ENCODE assay signal across 21 cellular contexts in genomic region chr20:53194891-53195290, GRCh38.
DNase-seq lines count a peak whose midpoint lies in the region; ATAC-seq, FAIRE-seq and TF ChIP-seq lines count a peak whose summit lies in the region.
"Had no signal": no experiment of that assay in that cellular context is flagged by ENCODE, and none has a peak within 500 bp of the region (broad histone marks: within the 10 kb centered on the region; RNA-seq: fewer than 3 reads in every experiment).

No MANE protein-coding gene starts in this region.

- TF ChIP-seq CTCF in RWPE2 (IDR thresholded peaks at IDR 0.05; ENCODE audit: poor library complexity, severe bottlenecking) (no peak), mesothelial cell of epicardium (IDR thresholded peaks at IDR 0.05; ENCODE audit: unreplicated experiment) (no peak)

- intact Hi-C loops in Right ventricle myocardium superior (cut with DNase I) = no loop called here

- peaks cover 4% of the 10 kb centered on the region for H3K36me3 Mint-ChIP-seq in activated naive CD4-positive, alpha-beta T cell treated with anti-CD3 and anti-CD28 coated beads, Interleukin-2, amount 50 U/mL, for 24 hours
- H3K36me3 Mint-ChIP-seq in activated naive CD4-positive, alpha-beta T cell treated with anti-CD3 and anti-CD28 coated beads, Interleukin-2, amount 50 U/mL, for 72 hours = peaks cover 0 to 33% of the 10 kb centered on the region in 2 donors
- H3K36me3 Mint-ChIP-seq in mesothelial cell of epicardium = no peaks in the 10 kb centered on the region
- H3K36me3 Mint-ChIP-seq: CD8-positive, alpha-beta T cell; IgD-negative memory B cell had no signal

- peaks cover 57% of the 10 kb centered on the region for H3K4me1 Mint-ChIP-seq in activated naive CD4-positive, alpha-beta T cell treated with anti-CD3 and anti-CD28 coated beads, Interleukin-2, amount 50 U/mL, for 24 hours
- H3K4me1 Mint-ChIP-seq in mesothelial cell of epicardium = peaks cover 40% of the 10 kb centered on the region

- no peaks in the 10 kb centered on the region for H3K9me3 Mint-ChIP-seq in activated naive CD4-positive, alpha-beta T cell treated with anti-CD3 and anti-CD28 coated beads, Interleukin-2, amount 50 U/mL, for 24 hours
- H3K9me3 Mint-ChIP-seq in activated naive CD4-positive, alpha-beta T cell treated with anti-CD3 and anti-CD28 coated beads, Interleukin-2, amount 50 U/mL, for 72 hours = no peaks in the 10 kb centered on the region
- no peaks in the 10 kb centered on the region for H3K9me3 Mint-ChIP-seq in mesothelial cell of epicardium
- H3K9me3 Mint-ChIP-seq: CD8-positive, alpha-beta T cell; IgD-negative memory B cell had no signal

- H3K9me3 ChIP-seq in RWPE2 (ENCODE audit: severe bottlenecking) = no peaks in the 10 kb centered on the region
- H3K9me3 ChIP-seq: BLaER1 treated with 17β-estradiol and CSF1 and Interleukin-3, amounts not matched to agents 10 nM and 100 nM had no signal

- no peak overlapping the region for H3K4me3 ChIP-seq in RWPE2 (ENCODE audit: severe bottlenecking)
- H3K4me3 ChIP-seq: BLaER1 treated with 17β-estradiol and CSF1 and Interleukin-3, amounts not matched to agents 10 nM and 100 nM; GM23248 had no signal

- ATAC-seq in activated naive CD4-positive, alpha-beta T cell treated with anti-CD3 and anti-CD28 coated beads, Interleukin-2, amount 50 U/mL, for 72 hours = no peak
- no peak for ATAC-seq in RWPE2 (ENCODE audit: low read depth)
- ATAC-seq in HG03175 (IDR thresholded peaks at IDR 0.05; ENCODE audit: unreplicated experiment) = no peak
- ATAC-seq in Right ventricle myocardium superior (ENCODE audit: poor library complexity) = no peak
- ATAC-seq in activated CD4-positive, CD25-positive, alpha-beta regulatory T cell treated with anti-CD3 and anti-CD28 coated beads, Interleukin-2, amount 50 U/mL, for 24 hours = no peak
- ATAC-seq: CD8-positive, alpha-beta T cell; HCT116; HepG2 had no signal

- no peaks in the 10 kb centered on the region for H3K4me1 ChIP-seq in RWPE2 (ENCODE audit: insufficient read depth, poor library complexity, severe bottlenecking)
- H3K4me1 ChIP-seq: BLaER1 treated with 17β-estradiol and CSF1 and Interleukin-3, amounts not matched to agents 10 nM and 100 nM had no signal

- H3K27me3 Mint-ChIP-seq in activated naive CD4-positive, alpha-beta T cell treated with anti-CD3 and anti-CD28 coated beads, Interleukin-2, amount 50 U/mL, for 24 hours = no peaks in the 10 kb centered on the region
- no peaks in the 10 kb centered on the region for H3K27me3 Mint-ChIP-seq in mesothelial cell of epicardium (ENCODE audit: low read depth)
- H3K27me3 Mint-ChIP-seq: IgD-negative memory B cell had no signal

- H3K36me3 ChIP-seq in RWPE2 (ENCODE audit: low read depth) = no peaks in the 10 kb centered on the region
- H3K36me3 ChIP-seq: BLaER1 treated with 17β-estradiol and CSF1 and Interleukin-3, amounts not matched to agents 10 nM and 100 nM had no signal

- DNase-seq in activated naive CD4-positive, alpha-beta T cell treated with anti-CD3 and anti-CD28 coated beads, Interleukin-2, amount 50 U/mL, for 72 hours (ENCODE audit: low spot score in 2 of 2) = no peak
- DNase-seq in RWPE2 (ENCODE audit: low spot score) (peak; percentile 34), mesothelial cell of epicardium (ENCODE audit: low spot score in 2 of 2, unreplicated experiment in 2 of 2) (no peak), GM12891 (ENCODE audit: insufficient read length, low spot score) (no peak), Right ventricle myocardium superior (no peak)
- DNase-seq: 8988T; Calu3; CD8-positive, alpha-beta T cell; DMS79 treated with DMSO at 0.1 percent for 48 hours; GM23248; HFFc6 had no signal

- peak overlapping the region; percentile 2 for H3K27ac Mint-ChIP-seq in activated naive CD4-positive, alpha-beta T cell treated with anti-CD3 and anti-CD28 coated beads, Interleukin-2, amount 50 U/mL, for 24 hours
- peak overlapping the region in 1 of 2 donors; percentile 83 for H3K27ac Mint-ChIP-seq in activated naive CD4-positive, alpha-beta T cell treated with anti-CD3 and anti-CD28 coated beads, Interleukin-2, amount 50 U/mL, for 72 hours
- peak overlapping the region; percentile 92 for H3K27ac Mint-ChIP-seq in mesothelial cell of epicardium
- H3K27ac Mint-ChIP-seq: CD8-positive, alpha-beta T cell; HFFc6; IgD-negative memory B cell had no signal

- TF ChIP-seq POLR2A in GM12891 (IDR thresholded peaks at IDR 0.05; ENCODE audit: low read depth, low read length) = no peak

- no peak for FAIRE-seq in GM12891 (lab: Jason Lieb, UNC)
- FAIRE-seq: GM12892, GM18507, H54, HepG2 had no signal

- no peak overlapping the region for H3K27ac ChIP-seq in RWPE2 (ENCODE audit: poor library complexity, severe bottlenecking)
- H3K27ac ChIP-seq: BLaER1 treated with 17β-estradiol and CSF1 and Interleukin-3, amounts not matched to agents 10 nM and 100 nM; GM23248 had no signal

- H3K4me3 Mint-ChIP-seq in activated naive CD4-positive, alpha-beta T cell treated with anti-CD3 and anti-CD28 coated beads, Interleukin-2, amount 50 U/mL, for 24 hours = no peak overlapping the region
- no peak overlapping the region for H3K4me3 Mint-ChIP-seq in mesothelial cell of epicardium
- H3K4me3 Mint-ChIP-seq: CD8-positive, alpha-beta T cell; HFFc6; IgD-negative memory B cell had no signal

- peaks cover 37% of the 10 kb centered on the region for H3K27me3 ChIP-seq in RWPE2 (ENCODE audit: insufficient read depth, poor library complexity, severe bottlenecking)
- H3K27me3 ChIP-seq: BLaER1 treated with 17β-estradiol and CSF1 and Interleukin-3, amounts not matched to agents 10 nM and 100 nM had no signal

TF ChIP-seq in GM12891, 5 proteins besides CTCF, POLR2A, EP300 and RAD21:
- no peak for TF ChIP-seq POLR2AphosphoS5 (IDR thresholded peaks at IDR 0.05; ENCODE audit: low read depth, low read length)
- TF ChIP-seq PAX5 (IDR thresholded peaks at IDR 0.05; ENCODE audit: insufficient read depth, low read length, severe bottlenecking) = no peak
- no peak for TF ChIP-seq SPI1 (IDR thresholded peaks at IDR 0.05; ENCODE audit: low read depth, low read length)
- TF ChIP-seq TAF1 (IDR thresholded peaks at IDR 0.05; ENCODE audit: low read depth, low read length) = no peak
- TF ChIP-seq POU2F2 (IDR thresholded peaks at IDR 0.05; ENCODE audit: low read depth, low read length) = no peak
